ENCODE assay signal across 8 cellular contexts in genomic region chr7:108455524-108455832, GRCh38. TPM values are rescaled to one million over a fixed set of nuclear protein-coding genes. Genes with fewer than 3 reads are reported as not detected.
A peak's percentile ranks its signal among the peaks of the same experiment; 100 is the strongest.
DNase-seq lines count a peak whose midpoint lies in the region; ATAC-seq and TF ChIP-seq lines count a peak whose summit lies in the region.

No MANE protein-coding gene starts in this region.

- WGBS in GM23248 (ENCODE audit: low coverage in 1 of 2, low lambda C conversion rate in 2 of 2, missing lambda C conversion rate in 2 of 2), 2 experiments, result 4 to 5% methylated on average over 20 to 38 of the region's 38 CpGs
- WGBS in hepatocyte (ENCODE audit: low lambda C conversion rate, missing lambda C conversion rate), result 0% methylated on average over 21 of the region's 38 CpGs

- H2AFZ ChIP-seq in GM23248, result peak overlapping the region; percentile 81
- peak overlapping the region; percentile 57 for H2AFZ ChIP-seq in hepatocyte

- no peaks in the 10 kb centered on the region for H3K4me1 ChIP-seq in GM23248 (ENCODE audit: insufficient read depth)
- no peaks in the 10 kb centered on the region for H3K4me1 ChIP-seq in hepatocyte (ENCODE audit: insufficient read depth)

- peak overlapping the region; percentile 36 for H3K4me3 ChIP-seq in BJ (ENCODE audit: low read depth, low read length)
- H3K4me3 ChIP-seq in GM23248, result peak overlapping the region; percentile 75
- peak overlapping the region; percentile 83 for H3K4me3 ChIP-seq in hepatocyte

- peaks cover 9% of the 10 kb centered on the region; the same call in 1 of the 2 replicates for H3F3A ChIP-seq in GM23248 (ENCODE audit: insufficient read depth)

- H3K9me3 ChIP-seq in GM23248 (ENCODE audit: low read depth) (no peaks in the 10 kb centered on the region), hepatocyte (ENCODE audit: low read depth) (no peaks in the 10 kb centered on the region)

- POLR2A ChIA-PET in BJ (lab: Charles Lee), result no interaction called here

- peak overlapping the region; percentile 25 for H3K9ac ChIP-seq in GM23248

- H3K27me3 ChIP-seq in BJ (ENCODE audit: control insufficient read depth, insufficient read depth, low read length), result peaks cover 28% of the 10 kb centered on the region
- no peaks in the 10 kb centered on the region for H3K27me3 ChIP-seq in GM23248 (replicated peaks; ENCODE audit: insufficient read depth)
- H3K27me3 ChIP-seq in hepatocyte, result peaks cover 39% of the 10 kb centered on the region

- no peaks in the 10 kb centered on the region for H4K20me1 ChIP-seq in GM23248 (ENCODE audit: insufficient read depth)
- no peaks in the 10 kb centered on the region for H4K20me1 ChIP-seq in hepatocyte (ENCODE audit: insufficient read depth, poor library complexity, severe bottlenecking)

- H3K9me2 ChIP-seq in GM23248 (ENCODE audit: insufficient read depth) (no peaks in the 10 kb centered on the region), hepatocyte (replicated peaks; ENCODE audit: insufficient read depth) (no peaks in the 10 kb centered on the region)

- DNase-seq in BJ (ENCODE audit: low read depth), result no peak
- no peak for DNase-seq in GM23248
- peak; percentile 15 for DNase-seq in activated CD8-positive, alpha-beta memory T cell treated with anti-CD3 and anti-CD28 coated beads, Interleukin-2, amount 50 U/mL, for 4 hours
- DNase-seq in hepatocyte (ENCODE audit: low spot score), result peak; percentile 40
- DNase-seq in stimulated activated CD8-positive, alpha-beta memory T cell treated with anti-CD3 and anti-CD28 coated beads, Interleukin-4, amount 100 ng/mL, for 48 hours, result peak; percentile 34
- no peak for DNase-seq in effector CD8-positive, alpha-beta T cell (lab: John Stamatoyannopoulos, UW)

- H3K27ac ChIP-seq in GM23248 (no peak overlapping the region), hepatocyte (peak overlapping the region; percentile 44)

- CTCF ChIA-PET in BJ (lab: Yijun Ruan, JAX), result interaction anchor here (1.2 kb wide), 1 partner anchor 10 kb away, joined by 3 read pairs; no protein-coding TSS in a partner anchor

- in situ Hi-C loops in GM23248 (cut with MboI), result no loop called here

- no peak for ATAC-seq in HG03457 (IDR thresholded peaks at IDR 0.05; ENCODE audit: unreplicated experiment)
- ATAC-seq in GM21367 (IDR thresholded peaks at IDR 0.05; ENCODE audit: unreplicated experiment), result no peak

- TF ChIP-seq CTCF in BJ (IDR thresholded peaks at IDR 0.05; ENCODE audit: insufficient read depth, low read depth, low read length) (no peak), hepatocyte (IDR thresholded peaks at IDR 0.05; ENCODE audit: poor library complexity) (no peak)

- H3K4me2 ChIP-seq in GM23248 (ENCODE audit: unreplicated experiment) (peak overlapping the region; percentile 89), hepatocyte (peak overlapping the region; percentile 96)

- H3K79me2 ChIP-seq in GM23248 (ENCODE audit: insufficient read depth), result no peaks in the 10 kb centered on the region
- H3K79me2 ChIP-seq in hepatocyte, result peaks cover 17% of the 10 kb centered on the region

- no peaks in the 10 kb centered on the region for H3K36me3 ChIP-seq in BJ (ENCODE audit: control insufficient read depth, insufficient read depth, low read length)
- H3K36me3 ChIP-seq in GM23248 (ENCODE audit: low read depth), result no peaks in the 10 kb centered on the region
- no peaks in the 10 kb centered on the region for H3K36me3 ChIP-seq in hepatocyte (replicated peaks; ENCODE audit: insufficient read depth, low read depth)

RNA-seq across cellular contexts. Expression of gene NRCAM, which starts 0.8 kb away (rescaled TPM):
- polyA plus RNA-seq in BJ (2011; rRNA removed), result 1.1 and 1.8 TPM in 2 replicates
- polyA minus RNA-seq in BJ (2011; rRNA and poly(A)+ RNA removed), result 1.5 and 2.9 TPM in 2 replicates
- 7.0 and 11.0 TPM in 2 replicates for total RNA-seq in GM23248 (2014; rRNA removed; shearing (Covaris generic))
- 5.1 and 5.6 TPM in 2 replicates for polyA plus RNA-seq in GM23248 (2016; fragmentation: Nextera tagmentation; extraction: Ambion mirVana)
- 34.4 and 41.5 TPM in 2 replicates for total RNA-seq in hepatocyte
- polyA plus RNA-seq in hepatocyte, result 6.4 and 16.0 TPM in 2 replicates

Comparison
In these comparisons a context has a peak if more than half of its experiments do, and no peak if none do; other contexts are left out.
1. DNase-seq: peak in activated CD8-positive, alpha-beta memory T cell treated with anti-CD3 and anti-CD28 coated beads, Interleukin-2, amount 50 U/mL, for 4 hours (single experiment), hepatocyte (single experiment) and stimulated activated CD8-positive, alpha-beta memory T cell treated with anti-CD3 and anti-CD28 coated beads, Interleukin-4, amount 100 ng/mL, for 48 hours (single experiment); none in BJ (single experiment), GM23248 (single experiment) and effector CD8-positive, alpha-beta T cell (single experiment).
2. Peak in every context shown above with its lines, with median percentiles within 50 percentile points of each other: H3K4me3 ChIP-seq.